ENCODE assay signal across 8 cellular contexts in the genomic region with DNA sequence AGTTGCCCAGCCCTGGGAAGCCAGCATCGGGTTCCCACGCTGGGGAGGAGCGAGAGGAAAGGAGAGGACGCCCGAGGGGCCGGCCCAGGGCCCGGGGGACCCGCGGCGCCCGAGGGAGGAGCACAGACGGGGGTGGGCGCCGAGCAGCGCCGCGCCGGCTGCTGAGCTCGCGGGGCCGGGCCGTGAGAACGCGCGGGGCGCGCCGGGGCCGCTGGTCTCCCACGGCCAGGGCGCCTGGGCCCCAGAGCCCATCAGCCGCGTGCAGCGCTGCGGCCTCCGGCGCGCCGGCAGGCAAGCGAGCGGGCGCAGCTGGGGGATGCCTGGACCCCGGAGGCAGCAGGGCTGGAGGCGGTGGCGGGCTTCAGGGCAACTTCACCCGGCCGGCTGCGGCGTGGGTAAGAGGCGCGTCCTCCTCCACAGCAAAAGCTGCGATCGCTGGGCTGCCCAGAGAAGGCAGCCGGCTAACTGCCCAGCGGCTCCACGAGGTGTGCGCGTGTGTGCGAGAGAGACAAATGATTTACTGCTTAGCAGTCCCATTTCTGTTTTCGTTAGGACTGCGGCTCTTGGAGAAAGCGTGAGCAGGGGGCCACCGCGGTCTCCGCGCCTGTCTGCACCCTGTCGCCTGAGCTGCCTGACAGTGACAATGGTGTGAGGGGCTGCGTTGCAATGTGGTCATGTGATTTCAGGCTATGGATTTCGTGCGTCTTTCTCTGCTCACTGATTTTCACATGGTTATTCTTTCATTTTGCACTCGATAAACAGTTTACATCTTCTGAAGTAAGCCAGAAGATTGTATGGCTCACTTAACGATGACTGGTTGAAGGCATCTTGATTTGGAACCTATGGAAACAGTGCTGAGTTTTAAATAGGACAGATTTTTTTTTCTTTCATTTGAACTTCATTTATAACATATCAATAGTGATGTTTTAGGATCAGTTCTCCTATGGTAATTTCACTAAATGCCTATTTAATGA. TPM values are rescaled to one million over a fixed set of nuclear protein-coding genes. Genes with fewer than 3 reads are reported as not detected.
DNase-seq lines count a peak whose midpoint lies in the region; ATAC-seq lines count a peak whose summit lies in the region.

No MANE protein-coding gene starts in this region.

- H3K9me3 Mint-ChIP-seq in activated naive CD4-positive, alpha-beta T cell treated with anti-CD3 and anti-CD28 coated beads for 36 hours = no peaks in the 10 kb centered on the region

- H3K36me3 Mint-ChIP-seq in activated naive CD4-positive, alpha-beta T cell treated with anti-CD3 and anti-CD28 coated beads for 36 hours (ENCODE audit: low read depth) = no peaks in the 10 kb centered on the region

- peaks cover 61% of the 10 kb centered on the region for H3K27me3 Mint-ChIP-seq in activated naive CD4-positive, alpha-beta T cell treated with anti-CD3 and anti-CD28 coated beads for 36 hours (ENCODE audit: low read depth)

- CTCF ChIA-PET in activated naive CD4-positive, alpha-beta T cell treated with anti-CD3 and anti-CD28 coated beads for 36 hours (lab: Charles Lee) = no interaction called here

- H3K4me1 Mint-ChIP-seq in activated naive CD4-positive, alpha-beta T cell treated with anti-CD3 and anti-CD28 coated beads for 36 hours (ENCODE audit: low read depth) = peaks cover 10% of the 10 kb centered on the region

- H3K27ac Mint-ChIP-seq in activated naive CD4-positive, alpha-beta T cell treated with anti-CD3 and anti-CD28 coated beads for 36 hours = no peak overlapping the region

- peak; percentile 41 for ATAC-seq in HG02571 (IDR thresholded peaks at IDR 0.05; ENCODE audit: unreplicated experiment)

- peak; percentile 8 for DNase-seq in activated naive CD4-positive, alpha-beta T cell treated with anti-CD3 and anti-CD28 coated beads for 36 hours
- DNase-seq in activated naive CD4-positive, alpha-beta T cell treated with Interleukin-2 at 50 U/mL for 16 hours = no peak
- DNase-seq in NCI-H2227 (lab: John Stamatoyannopoulos, UW; ENCODE audit: unreplicated experiment) = peak; percentile 51
- DNase-seq in anterior cingulate cortex (lab: John Stamatoyannopoulos, UW) = peak in 53 of 58 donors; percentile 1 to 70 (median 33)
- DNase-seq in hepatic stellate cell (ENCODE audit: low spot score) = peak; percentile 19
- peak; percentile 39 for DNase-seq in putamen (ENCODE audit: low spot score)
- no peak for DNase-seq in SKM-1 treated with dmso at 0.1 percent for 144 hours (lab: John Stamatoyannopoulos, UW; ENCODE audit: unreplicated experiment)

- H3K4me3 Mint-ChIP-seq in activated naive CD4-positive, alpha-beta T cell treated with anti-CD3 and anti-CD28 coated beads for 36 hours = peak overlapping the region; percentile 71

- intact Hi-C loops in activated naive CD4-positive, alpha-beta T cell treated with anti-CD3 and anti-CD28 coated beads for 36 hours (cut with micrococcal nuclease) = loop anchor here (5.0 kb wide), 1 partner anchor 89 kb away; a partner anchor contains a TSS

RNA-seq across cellular contexts. Expression of a gene that starts 1.2 kb away (rescaled TPM):
- under 1 TPM in 1 of 2 experiments, not detected in 1; 0.07 TPM for total RNA-seq in activated naive CD4-positive, alpha-beta T cell treated with anti-CD3 and anti-CD28 coated beads for 36 hours

Comparison
In these comparisons a context has a peak if more than half of its experiments do, and no peak if none do; other contexts are left out.
1. DNase-seq: peak in activated naive CD4-positive, alpha-beta T cell treated with anti-CD3 and anti-CD28 coated beads for 36 hours (single experiment), NCI-H2227 (single experiment), anterior cingulate cortex (53 of 58), hepatic stellate cell (single experiment) and putamen (single experiment); none in activated naive CD4-positive, alpha-beta T cell treated with Interleukin-2 at 50 U/mL for 16 hours (single experiment) and SKM-1 treated with dmso at 0.1 percent for 144 hours (single experiment).